ENCODE assay signal across 15 cellular contexts in the genomic region with DNA sequence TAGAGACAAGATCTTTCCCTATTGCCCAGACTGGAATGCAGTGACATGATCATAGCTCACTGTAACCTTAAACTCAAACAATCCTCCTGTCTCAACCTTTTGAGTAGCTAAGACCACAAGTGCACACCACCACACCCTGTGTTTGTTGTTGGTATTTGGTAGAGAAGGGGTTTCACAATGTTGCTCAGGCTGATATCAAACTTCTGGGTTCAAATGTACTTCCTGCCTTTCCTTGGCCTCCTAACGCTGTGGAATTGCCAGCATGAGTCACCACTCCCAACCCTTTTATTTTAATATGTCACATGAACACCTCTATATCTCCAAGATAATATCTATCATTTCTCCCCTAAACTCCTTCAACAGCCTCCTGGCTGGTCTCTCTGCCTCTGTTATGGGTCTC.
"Had no signal": no experiment of that assay in that cellular context is flagged by ENCODE, and none has a peak within 500 bp of the region (broad histone marks: within the 10 kb centered on the region; RNA-seq: fewer than 3 reads in every experiment).

No MANE protein-coding gene starts in this region.

- H3K4me1 Mint-ChIP-seq: activated CD4-positive, alpha-beta T cell treated with anti-CD3 and anti-CD28 coated beads for 36 hours; activated naive CD8-positive, alpha-beta T cell treated with anti-CD3 and anti-CD28 coated beads, Interleukin-2, amount 50 U/mL, for 24 hours; naive thymus-derived CD4-positive, alpha-beta T cell; stimulated activated naive CD8-positive, alpha-beta T cell treated with anti-CD3 and anti-CD28 coated beads, Interleukin-15, amount 100 ng/mL, for 72 hours had no signal

- H3K36me3 Mint-ChIP-seq: naive thymus-derived CD4-positive, alpha-beta T cell had no signal

- H3K9me3 Mint-ChIP-seq: activated naive CD8-positive, alpha-beta T cell treated with anti-CD3 and anti-CD28 coated beads, Interleukin-2, amount 50 U/mL, for 24 hours; activated T-helper 1 cell treated with anti-CD3 and anti-CD28 coated beads, Interleukin-12 subunit alpha, Interleukin-12 subunit beta, Interleukin-2, Interleukin-4 antibody, amounts not matched to agents 30 ng/mL and 10 ng/mL and 1 ng/mL, durations not matched to agents 14 hours and 24 hours and 36 hours had no signal

- DNase-seq: activated CD4-positive, alpha-beta T cell treated with anti-CD3 and anti-CD28 coated beads for 36 hours; activated CD8-positive, alpha-beta memory T cell treated with anti-CD3 and anti-CD28 coated beads, Interleukin-2, amount 50 U/mL, for 48 hours; activated CD8-positive, alpha-beta T cell treated with anti-CD3 and anti-CD28 coated beads, Interleukin-2, amount 10 ng/mL, durations not matched to agents 7 days and 5 days; activated naive CD4-positive, alpha-beta T cell; activated naive CD8-positive, alpha-beta T cell treated with anti-CD3 and anti-CD28 coated beads, Interleukin-2, amount 50 U/mL, for 24 hours; cerebellar nuclear complex; hippocampal formation; lower lobe of right lung; naive thymus-derived CD4-positive, alpha-beta T cell; stimulated activated CD4-positive, alpha-beta T cell treated with anti-CD3 and anti-CD28 coated beads, Interleukin-4, amount 100 ng/mL, for 4 hours; stimulated activated naive CD8-positive, alpha-beta T cell treated with anti-CD3 and anti-CD28 coated beads, Interleukin-15, amount 100 ng/mL, for 72 hours; T-helper 9 cell; WERI-Rb-1 had no signal

- ATAC-seq: activated CD4-positive, alpha-beta T cell treated with anti-CD3 and anti-CD28 coated beads for 36 hours; activated CD8-positive, alpha-beta T cell treated with anti-CD3 and anti-CD28 coated beads, Interleukin-2, amount 10 ng/mL, durations not matched to agents 7 days and 5 days; activated naive CD8-positive, alpha-beta T cell treated with anti-CD3 and anti-CD28 coated beads, Interleukin-2, amount 50 U/mL, for 24 hours; lower lobe of right lung; naive thymus-derived CD4-positive, alpha-beta T cell; stimulated activated naive CD8-positive, alpha-beta T cell treated with anti-CD3 and anti-CD28 coated beads, Interleukin-15, amount 100 ng/mL, for 72 hours had no signal

- H3K27ac Mint-ChIP-seq: activated CD4-positive, alpha-beta T cell treated with anti-CD3 and anti-CD28 coated beads for 36 hours; activated CD8-positive, alpha-beta T cell treated with anti-CD3 and anti-CD28 coated beads, Interleukin-2, amount 10 ng/mL, durations not matched to agents 7 days and 5 days; activated naive CD8-positive, alpha-beta T cell treated with anti-CD3 and anti-CD28 coated beads, Interleukin-2, amount 50 U/mL, for 24 hours; activated T-helper 1 cell treated with anti-CD3 and anti-CD28 coated beads, Interleukin-12 subunit alpha, Interleukin-12 subunit beta, Interleukin-2, Interleukin-4 antibody, amounts not matched to agents 30 ng/mL and 10 ng/mL and 1 ng/mL, durations not matched to agents 14 hours and 24 hours and 36 hours; naive thymus-derived CD4-positive, alpha-beta T cell; stimulated activated naive CD8-positive, alpha-beta T cell treated with anti-CD3 and anti-CD28 coated beads, Interleukin-15, amount 100 ng/mL, for 72 hours had no signal

- H3K27ac ChIP-seq: lower lobe of right lung, thoracic aorta, WERI-Rb-1 had no signal

- H3K27me3 Mint-ChIP-seq: activated CD4-positive, alpha-beta T cell treated with anti-CD3 and anti-CD28 coated beads for 36 hours; activated naive CD8-positive, alpha-beta T cell treated with anti-CD3 and anti-CD28 coated beads, Interleukin-2, amount 50 U/mL, for 24 hours; naive thymus-derived CD4-positive, alpha-beta T cell; stimulated activated naive CD8-positive, alpha-beta T cell treated with anti-CD3 and anti-CD28 coated beads, Interleukin-15, amount 100 ng/mL, for 72 hours had no signal

- H3K4me1 ChIP-seq: lower lobe of right lung had no signal

- H3K9me3 ChIP-seq: lower lobe of right lung, thoracic aorta had no signal

- H3K4me3 ChIP-seq: lower lobe of right lung, thoracic aorta had no signal

- H3K36me3 ChIP-seq: lower lobe of right lung, thoracic aorta, WERI-Rb-1 had no signal

- H3K4me3 Mint-ChIP-seq: activated CD4-positive, alpha-beta T cell treated with anti-CD3 and anti-CD28 coated beads for 36 hours; activated CD8-positive, alpha-beta T cell treated with anti-CD3 and anti-CD28 coated beads, Interleukin-2, amount 10 ng/mL, durations not matched to agents 7 days and 5 days; activated naive CD8-positive, alpha-beta T cell treated with anti-CD3 and anti-CD28 coated beads, Interleukin-2, amount 50 U/mL, for 24 hours; activated T-helper 1 cell treated with anti-CD3 and anti-CD28 coated beads, Interleukin-12 subunit alpha, Interleukin-12 subunit beta, Interleukin-2, Interleukin-4 antibody, amounts not matched to agents 30 ng/mL and 10 ng/mL and 1 ng/mL, durations not matched to agents 14 hours and 24 hours and 36 hours; naive thymus-derived CD4-positive, alpha-beta T cell; stimulated activated naive CD8-positive, alpha-beta T cell treated with anti-CD3 and anti-CD28 coated beads, Interleukin-15, amount 100 ng/mL, for 72 hours had no signal
